Comparison of ENCODE assay signal across 8 cellular contexts in genomic region chr2:30266051-30266621, GRCh38. TPM values are rescaled to one million over a fixed set of nuclear protein-coding genes. Genes with fewer than 3 reads are reported as not detected.
A peak's percentile ranks its signal among the peaks of the same experiment; 100 is the strongest.
DNase-seq lines count a peak whose midpoint lies in the region; ATAC-seq, FAIRE-seq and TF ChIP-seq lines count a peak whose summit lies in the region.

No MANE protein-coding gene starts in this region.

- peak overlapping the region; percentile 93 for H3K4me3 Mint-ChIP-seq in T-helper 17 cell

- FAIRE-seq in K562 (lab: Jason Lieb, UNC) = no peak

- no peak for TF ChIP-seq RAD21 in K562 (CRISPR knock-in tag; conservative IDR thresholded peaks at IDR 0.05 in 1 of 2, IDR thresholded peaks at IDR 0.05 in 1 of 2)

- no peak for TF ChIP-seq EP300 in K562 (IDR thresholded peaks at IDR 0.05; ENCODE audit: low read length)

- H3K27ac ChIP-seq in K562 (ENCODE audit: extremely low read depth, low read depth, low read length) = no peak overlapping the region

- in situ Hi-C loops in K562 (cut with MboI) = no loop called here

- no peaks in the 10 kb centered on the region for H4K20me1 ChIP-seq in K562 (replicated peaks; ENCODE audit: control insufficient read depth, insufficient read depth, low read length)

- no peaks in the 10 kb centered on the region for H3K27me3 ChIP-seq in K562 (ENCODE audit: control insufficient read depth in 2 of 2, insufficient read depth in 2 of 2, low read length in 2 of 2)

- H3K36me3 ChIP-seq in K562 (ENCODE audit: control insufficient read depth, insufficient read depth, low read length) = no peaks in the 10 kb centered on the region

- peak overlapping the region; percentile 97 for H3K27ac Mint-ChIP-seq in T-helper 17 cell

- H3K4me1 ChIP-seq in K562 (replicated peaks in 1 of 2; ENCODE audit: control insufficient read depth in 2 of 2, insufficient read depth in 2 of 2, low read length in 2 of 2) = peaks cover 17 to 19% of the 10 kb centered on the region in 2 experiments; a peak in 4 of 5 replicates

- H3K9me3 ChIP-seq in T-helper 17 cell (ENCODE audit: control insufficient read depth, low read length, poor library complexity, severe bottlenecking) (no peaks in the 10 kb centered on the region), K562 (replicated peaks; ENCODE audit: control insufficient read depth, insufficient read depth, low read depth, low read length) (no peaks in the 10 kb centered on the region)

- no peak overlapping the region; the same call in 1 of the 2 replicates for H3K4me2 ChIP-seq in K562 (ENCODE audit: insufficient read depth, low read length)

- TF ChIP-seq CTCF in K562 (IDR thresholded peaks at IDR 0.05 in 2 of 3, conservative IDR thresholded peaks at IDR 0.05 in 1 of 3; ENCODE audit: insufficient read depth in 2 of 3, low read depth in 1 of 3, low read length in 3 of 3) = no peak

- peak in 2 of 3 donors; percentile 45 for DNase-seq in T-helper 17 cell
- no peak for DNase-seq in K562 (ENCODE audit: extremely low read depth in 1 of 4, low spot score in 3 of 4)
- no peak for DNase-seq in sciatic nerve (ENCODE audit: low spot score)
- DNase-seq in cerebellar nuclear complex (lab: John Stamatoyannopoulos, UW) = no peak
- DNase-seq in LoVo (ENCODE audit: low spot score) = no peak
- DNase-seq in NCI-H510A treated with DMSO at 0.1 percent for 48 hours (lab: John Stamatoyannopoulos, UW) = no peak

- no peaks in the 10 kb centered on the region for H3K27me3 Mint-ChIP-seq in T-helper 17 cell

- intact Hi-C loops in K562 (cut with micrococcal nuclease) = loop anchor here (2.0 kb wide), 1 partner anchor 13 kb away; no protein-coding TSS in a partner anchor
- intact Hi-C loops in sciatic nerve (cut with DNase I) = no loop called here

- no peak overlapping the region for H3K4me3 ChIP-seq in K562

- CTCF ChIA-PET in K562 (lab: Yijun Ruan, JAX; ENCODE audit: low intra/inter-chr PET ratio) = no interaction called here

- H2AFZ ChIP-seq in K562 (ENCODE audit: low read depth, low read length) = peak overlapping the region; percentile 4; the same call in 1 of the 2 replicates

- no TSS peak for BruUV-seq in K562 (replicated peaks; lab: Mats Ljungman, UMichigan)

- no peaks in the 10 kb centered on the region for H3K9me1 ChIP-seq in K562 (ENCODE audit: control insufficient read depth, insufficient read depth, low read length)

- ATAC-seq in GM18907 (IDR thresholded peaks at IDR 0.05; ENCODE audit: unreplicated experiment) (peak; percentile 60), T-helper 17 cell (peak; percentile 93), K562 (no peak), sciatic nerve (peak; percentile 56), HG02973 (IDR thresholded peaks at IDR 0.05; ENCODE audit: unreplicated experiment) (no peak)

- peaks cover 27% of the 10 kb centered on the region for H3K4me1 Mint-ChIP-seq in T-helper 17 cell

- peaks cover 6% of the 10 kb centered on the region for H3K36me3 Mint-ChIP-seq in T-helper 17 cell (ENCODE audit: low read depth)

- POLR2A ChIA-PET in K562 (lab: Yijun Ruan, JAX) = interaction anchor here (0.7 to 1.2 kb wide), 2 partner anchors 13 to 18 kb away, joined by 4 to 5 read pairs; no protein-coding TSS in a partner anchor

- H3K79me2 ChIP-seq in K562 (ENCODE audit: control insufficient read depth, insufficient read depth, low read length) = no peaks in the 10 kb centered on the region

- WGBS in K562 (ENCODE audit: insufficient coverage, low coverage, missing lambda C conversion rate) = 71% methylated on average over 7 of the region's 7 CpGs

- 0 out of 4 replicates have a peak overlapping the region, but pooled peaks of 1 of the 2 experiments have one; percentile 47 for H3K9ac ChIP-seq in K562 (ENCODE audit: insufficient read depth in 1 of 2, low read depth in 2 of 2, low read length in 2 of 2)

- TF ChIP-seq POLR2A in K562 (conservative IDR thresholded peaks at IDR 0.05) = no peak

TF ChIP-seq in K562, 482 proteins besides CTCF, POLR2A, EP300 and RAD21 (continues in another document):
- TF ChIP-seq CTBP1 (IDR thresholded peaks at IDR 0.05; ENCODE audit: borderline replicate concordance) = no peak
- TF ChIP-seq BDP1 (IDR thresholded peaks at IDR 0.05; ENCODE audit: insufficient read depth, insufficient read length) = no peak
- no peak for TF ChIP-seq ZBTB2 (IDR thresholded peaks at IDR 0.05)
- TF ChIP-seq ZNF79 (CRISPR knock-in tag; IDR thresholded peaks at IDR 0.05; ENCODE audit: low read depth) = no peak
- no peak for TF ChIP-seq KLF13 (tag; IDR thresholded peaks at IDR 0.05; ENCODE audit: borderline replicate concordance, low read depth)
- no peak for TF ChIP-seq ZBED1 (IDR thresholded peaks at IDR 0.05)
- TF ChIP-seq CCAR2 (IDR thresholded peaks at IDR 0.05; ENCODE audit: low read depth, low read length) = no peak
- no peak for TF ChIP-seq TEAD2 (tag; IDR thresholded peaks at IDR 0.05)
- TF ChIP-seq PREB (CRISPR knock-in tag; IDR thresholded peaks at IDR 0.05) = no peak
- TF ChIP-seq ZNF282 (CRISPR knock-in tag; IDR thresholded peaks at IDR 0.05) = no peak
- no peak for TF ChIP-seq POLR3G (IDR thresholded peaks at IDR 0.05; ENCODE audit: extremely low read depth, insufficient read length, insufficient replicate concordance)
- TF ChIP-seq ZBTB5 (IDR thresholded peaks at IDR 0.05) = no peak
- no peak for TF ChIP-seq RAD51 (IDR thresholded peaks at IDR 0.05; ENCODE audit: borderline replicate concordance, low read depth)
- no peak for TF ChIP-seq KAT8 (IDR thresholded peaks at IDR 0.05; ENCODE audit: low read depth)
- TF ChIP-seq ZEB2 (IDR thresholded peaks at IDR 0.05) = no peak

RNA-seq across cellular contexts. Expression of gene LBH, which starts 34.8 kb away (rescaled TPM):
- 100 to 1,000 TPM; 118 to 127 TPM for total RNA-seq in T-helper 17 cell
- total RNA-seq in K562 (2011; cell fraction: chromatin; rRNA removed; ENCODE audit: low replicate concordance) = 4.1 and 9.5 TPM in 2 replicates
- 14.5 and 15.2 TPM in 2 replicates for total RNA-seq in K562 (2011; cell fraction: nucleolus; rRNA removed)
- 8.9 and 11.3 TPM in 2 replicates for total RNA-seq in K562 (2011; cell fraction: nucleoplasm; rRNA removed)
- 7.4 and 23.5 TPM in 2 replicates for total RNA-seq in K562 (2014; rRNA removed)
- 5.7 and 6.0 TPM in 2 replicates for total RNA-seq in K562 (2014; rRNA removed; fragmentation: Illumina TruSeq; extraction: Trizol)
- total RNA-seq in K562 (2015; rRNA removed; fragmentation: Illumina TruSeq; extraction: Trizol) = 4.6 and 7.3 TPM in 2 replicates
- 9.5 and 12.1 TPM in 2 replicates for total RNA-seq in K562 (2021)
- polyA plus RNA-seq in K562 (2011; rRNA removed) = 8.2 and 9.5 TPM in 2 replicates
- polyA plus RNA-seq in K562 (2011; cell fraction: cytosol; rRNA removed) = 13.7 and 24.2 TPM in 2 replicates
- polyA plus RNA-seq in K562 (2011; cell fraction: nucleus; rRNA removed) = 4.1 and 4.6 TPM in 2 replicates
- polyA plus RNA-seq in K562 (2012) = 6.0 and 6.2 TPM in 2 replicates
- 8.1 TPM in 2 replicates for polyA plus RNA-seq in K562 (2014; fragmentation: Illumina TruSeq; extraction: Trizol)
- 1 to 10 TPM; 3.1 to 5.9 TPM for polyA plus RNA-seq in K562 (2014; fragmentation: Nextera tagmentation; extraction: Ambion mirVana)
- polyA plus RNA-seq in K562 (2014; rRNA removed) = 9.4 and 13.4 TPM in 2 replicates
- polyA minus RNA-seq in K562 (2011; rRNA and poly(A)+ RNA removed) = 10.9 and 13.0 TPM in 2 replicates
- polyA minus RNA-seq in K562 (2011; cell fraction: cytosol; rRNA and poly(A)+ RNA removed) = 5.6 and 12.1 TPM in 2 replicates
- polyA minus RNA-seq in K562 (2011; cell fraction: nucleus; rRNA and poly(A)+ RNA removed) = 7.7 and 15.4 TPM in 2 replicates
- total RNA-seq in sciatic nerve = 19.8 TPM

Comparison
In these comparisons a context has a peak if more than half of its experiments do, and no peak if none do; other contexts are left out.
1. ATAC-seq: peak in GM18907 (single experiment), T-helper 17 cell (single experiment) and sciatic nerve (single experiment); none in K562 (single experiment) and HG02973 (single experiment).
2. DNase-seq: peak in T-helper 17 cell (2 of 3); none in K562 (0 of 4), sciatic nerve (single experiment), cerebellar nuclear complex (0 of 2), LoVo (single experiment) and NCI-H510A treated with DMSO at 0.1 percent for 48 hours (single experiment).